In genomic region chr10:61832866-61833481, GRCh38 we compare ENCODE assay signal across 24 cellular contexts.
DNase-seq lines count a peak whose midpoint lies in the region; ATAC-seq and TF ChIP-seq lines count a peak whose summit lies in the region.
"Had no signal": no experiment of that assay in that cellular context is flagged by ENCODE, and none has a peak within 500 bp of the region (broad histone marks: within the 10 kb centered on the region; RNA-seq: fewer than 3 reads in every experiment).

No MANE protein-coding gene starts in this region.

- peaks cover 8% of the 10 kb centered on the region for H3F3A ChIP-seq in PC-3 (ENCODE audit: low read length, unreplicated experiment)

- no peaks in the 10 kb centered on the region for H3K79me2 ChIP-seq in PC-3 (ENCODE audit: low read length)

- POLR2A ChIA-PET in PC-3 (lab: Charles Lee; ENCODE audit: unreplicated experiment): no interaction called here

- H3K4me1 ChIP-seq in PC-3 (ENCODE audit: insufficient read depth, low read length): peaks cover 47% of the 10 kb centered on the region
- H3K4me1 ChIP-seq in prostate gland (replicated peaks): peaks cover 13% of the 10 kb centered on the region
- peaks cover 0 to 14% (median 0%) of the 10 kb centered on the region in 6 donors for H3K4me1 ChIP-seq in spleen

- DNase-seq in HCEC 1CT (peak; percentile 50), PC-3 (peak; percentile 72), choroid plexus epithelial cell (ENCODE audit: low read depth) (peak; percentile 71), prostate gland (ENCODE audit: low spot score) (peak; percentile 47), NCI-H510A (lab: John Stamatoyannopoulos, UW) (no peak), RPMI8226 (no peak), spleen (no peak)
- DNase-seq: activated CD4-positive, alpha-beta T cell treated with anti-CD3 and anti-CD28 coated beads, Interleukin-2, amount 50 U/mL, for 1 hour; activated CD8-positive, alpha-beta memory T cell treated with anti-CD3 and anti-CD28 coated beads, Interleukin-2, amount 50 U/mL, for 48 hours; activated effector memory CD4-positive, alpha-beta T cell treated with anti-CD3 and anti-CD28 coated beads, Interleukin-2, amount 50 U/mL, for 16 hours; AML-193; amniotic stem cell; effector CD8-positive, alpha-beta T cell; heart right ventricle; NCI-H1092; NCI-H2029; NCI-H510A treated with DMSO at 0.1 percent for 48 hours; nucleus accumbens; right cardiac atrium; SHP77 treated with DMSO at 0.1 percent for 48 hours; T-cell had no signal

- no peaks in the 10 kb centered on the region for H4K20me1 ChIP-seq in PC-3 (ENCODE audit: low read length)

- no peak for TF ChIP-seq CTCF in PC-3 (conservative IDR thresholded peaks at IDR 0.05; ENCODE audit: low read depth, low read length)
- no peak for TF ChIP-seq CTCF in choroid plexus epithelial cell (conservative IDR thresholded peaks at IDR 0.05; ENCODE audit: low read depth, low read length)
- no peak for TF ChIP-seq CTCF in prostate gland (IDR thresholded peaks at IDR 0.05)
- TF ChIP-seq CTCF in spleen (IDR thresholded peaks at IDR 0.05 in 8 of 11, conservative IDR thresholded peaks at IDR 0.05 in 3 of 11): no peak

- H3K27me3 ChIP-seq in PC-3 (ENCODE audit: low read length): no peaks in the 10 kb centered on the region
- no peaks in the 10 kb centered on the region for H3K27me3 ChIP-seq in prostate gland (replicated peaks; ENCODE audit: insufficient read depth)
- H3K27me3 ChIP-seq in spleen (replicated peaks in 1 of 7): no peaks in the 10 kb centered on the region
- H3K27me3 ChIP-seq: esophagus muscularis mucosa, heart right ventricle had no signal

- no peaks in the 10 kb centered on the region for H3K36me3 ChIP-seq in PC-3 (ENCODE audit: low read depth, low read length)
- no peaks in the 10 kb centered on the region for H3K36me3 ChIP-seq in prostate gland
- no peaks in the 10 kb centered on the region for H3K36me3 ChIP-seq in spleen
- H3K36me3 ChIP-seq: esophagus muscularis mucosa, heart right ventricle had no signal

- CTCF ChIA-PET in PC-3 (lab: Charles Lee): no interaction called here

- H3K9me2 ChIP-seq in PC-3 (replicated peaks; ENCODE audit: low read length): no peaks in the 10 kb centered on the region

- no peak for ATAC-seq in PC-3
- ATAC-seq: heart right ventricle; right cardiac atrium; stimulated activated effector memory CD8-positive, alpha-beta T cell treated with anti-CD3 and anti-CD28 coated beads, Interleukin-12 subunit alpha, Interleukin-12 subunit beta, amount 100 ng/mL, for 72 hours; T-cell had no signal

- H3K4me2 ChIP-seq in PC-3 (ENCODE audit: low read length): no peak overlapping the region

- H3K9me3 ChIP-seq in PC-3 (ENCODE audit: low read length) (no peaks in the 10 kb centered on the region), prostate gland (no peaks in the 10 kb centered on the region), spleen (no peaks in the 10 kb centered on the region)
- H3K9me3 ChIP-seq: esophagus muscularis mucosa, heart right ventricle had no signal

- no peak overlapping the region for H3K27ac ChIP-seq in PC-3 (ENCODE audit: low read length)
- H3K27ac ChIP-seq in prostate gland: peak overlapping the region in 1 of 2 donors; percentile 50
- no peak overlapping the region for H3K27ac ChIP-seq in spleen
- H3K27ac ChIP-seq: esophagus muscularis mucosa, heart right ventricle, HL-60 had no signal

- 23% methylated on average over 3 of the region's 3 CpGs for WGBS in prostate gland
- WGBS in spleen, 5 donors: 46 to 84% (median 63%) methylated on average over 3 of the region's 3 CpGs

- TF ChIP-seq POLR2A in prostate gland (IDR thresholded peaks at IDR 0.05): no peak
- TF ChIP-seq POLR2A in spleen (IDR thresholded peaks at IDR 0.05): no peak

- no peak overlapping the region for H3K4me3 ChIP-seq in PC-3 (ENCODE audit: low read length)
- H3K4me3 ChIP-seq in choroid plexus epithelial cell (ENCODE audit: low read depth, low read length): no peak overlapping the region
- H3K4me3 ChIP-seq in prostate gland: no peak overlapping the region
- no peak overlapping the region for H3K4me3 ChIP-seq in spleen
- H3K4me3 ChIP-seq: esophagus muscularis mucosa, heart right ventricle had no signal

- H3K9ac ChIP-seq in PC-3 (ENCODE audit: low read length): no peak overlapping the region

- intact Hi-C loops in PC-3 (cut with micrococcal nuclease) (no loop called here), prostate gland (cut with DNase I) (loop anchor here (5.0 kb wide), 1 partner anchor 96 kb away; no protein-coding TSS in a partner anchor), spleen (cut with DNase I; ENCODE audit: low total_unique reads) (no loop called here)

- BruUV-seq in PC-3 (replicated peaks; lab: Mats Ljungman, UMichigan): TSS peak; percentile 67

- H2AFZ ChIP-seq in PC-3 (ENCODE audit: low read length): no peak overlapping the region

Comparison
In these comparisons a context has a peak if more than half of its experiments do, and no peak if none do; other contexts are left out.
1. DNase-seq: peak in HCEC 1CT (single experiment), PC-3 (single experiment), choroid plexus epithelial cell (single experiment) and prostate gland (single experiment); none in NCI-H510A (single experiment), RPMI8226 (single experiment) and spleen (single experiment).